9 cellular contexts compared by ENCODE assay signal in the genomic region with DNA sequence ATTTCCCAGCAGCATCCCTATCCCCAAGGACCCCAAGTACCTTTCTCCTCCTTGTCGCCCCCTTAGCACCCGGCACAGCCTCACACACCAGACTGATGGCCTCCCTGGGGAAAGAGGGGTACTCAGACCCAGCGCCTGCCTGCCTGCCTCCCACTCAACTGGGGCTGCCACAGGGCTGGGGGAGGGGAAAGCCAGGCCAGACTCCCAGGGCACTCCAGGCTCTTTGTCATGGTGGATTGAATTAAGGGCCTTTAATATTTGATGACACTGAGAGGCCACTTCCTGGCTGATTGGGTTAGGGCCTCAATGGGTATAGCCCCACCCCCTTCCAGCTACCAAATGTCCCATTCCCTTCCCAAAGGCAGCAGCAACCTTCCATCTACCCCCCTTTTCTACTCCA. TPM values are rescaled to one million over a fixed set of nuclear protein-coding genes. Genes with fewer than 3 reads are reported as not detected.
DNase-seq lines count a peak whose midpoint lies in the region; ATAC-seq, FAIRE-seq and TF ChIP-seq lines count a peak whose summit lies in the region.
"Had no signal": no experiment of that assay in that cellular context is flagged by ENCODE, and none has a peak within 500 bp of the region (broad histone marks: within the 10 kb centered on the region; RNA-seq: fewer than 3 reads in every experiment).

No MANE protein-coding gene starts in this region.

- H3K4me2 ChIP-seq in A549 = peak overlapping the region; percentile 99

- no peak for DNase-seq in A549 (ENCODE audit: low read depth in 1 of 2, low spot score in 1 of 2)
- no peak for DNase-seq in choroid plexus epithelial cell (ENCODE audit: low read depth)
- no peak for DNase-seq in SIG-M5 treated with dmso at 0.1 percent for 504 hours (lab: John Stamatoyannopoulos, UW; ENCODE audit: unreplicated experiment)

- CTCF ChIA-PET in A549 (lab: Yijun Ruan, JAX) = no interaction called here

- TF ChIP-seq EP300 in A549 (IDR thresholded peaks at IDR 0.05) = no peak

- no peak for FAIRE-seq in A549 (lab: Jason Lieb, UNC)

- H3K36me3 ChIP-seq in HUES64 (ENCODE audit: insufficient read depth, low read length) (peaks cover 46% of the 10 kb centered on the region), muscle layer of colon (ENCODE audit: insufficient read depth, low read length) (peaks cover 50% of the 10 kb centered on the region)

- WGBS in A549 (ENCODE audit: missing lambda C conversion rate) = 100% methylated on average over 1 of the region's 3 CpGs
- WGBS in HUES64 = 80% methylated on average over 3 of the region's 3 CpGs

- H3K4me1 ChIP-seq in A549 (peaks cover 41% of the 10 kb centered on the region), HUES64 (ENCODE audit: insufficient read depth, low read length) (peaks cover 25% of the 10 kb centered on the region), muscle layer of colon (ENCODE audit: insufficient read depth, low read length) (peaks cover 43% of the 10 kb centered on the region)

- H3K9me3 ChIP-seq in A549 (no peaks in the 10 kb centered on the region), HUES64 (ENCODE audit: insufficient read depth, low read depth, low read length) (no peaks in the 10 kb centered on the region), muscle layer of colon (ENCODE audit: low read length) (no peaks in the 10 kb centered on the region)

- H3K4me3 ChIP-seq in A549 (peak overlapping the region; percentile 65), HUES64 (ENCODE audit: low read length) (peak overlapping the region; percentile 71), choroid plexus epithelial cell (ENCODE audit: low read depth, low read length) (peak overlapping the region; percentile 71), muscle layer of colon (ENCODE audit: low read depth in 1 of 2, low read length in 2 of 2) (no peak overlapping the region)

- H3K9ac ChIP-seq in HUES64 (ENCODE audit: low read depth, low read length) = peak overlapping the region; percentile 73; the same call in 1 of the 2 replicates
- peak overlapping the region; percentile 49 for H3K9ac ChIP-seq in muscle layer of colon (ENCODE audit: low read length)
- H3K9ac ChIP-seq: parathyroid adenoma had no signal

- ATAC-seq in A549 (no peak), HG03095 (IDR thresholded peaks at IDR 0.05; ENCODE audit: unreplicated experiment) (no peak), GM18861 (IDR thresholded peaks at IDR 0.05; ENCODE audit: unreplicated experiment) (no peak), GM19395 (IDR thresholded peaks at IDR 0.05; ENCODE audit: unreplicated experiment) (no peak)

- TF ChIP-seq POLR2A in A549 (IDR thresholded peaks at IDR 0.05; ENCODE audit: low read length) = no peak

- H3K27ac ChIP-seq in A549 (peak overlapping the region; percentile 98 to 100), HUES64 (ENCODE audit: low read depth, low read length) (no peak overlapping the region), muscle layer of colon (ENCODE audit: low read depth, low read length) (no peak overlapping the region)

- POLR2A ChIA-PET in A549 (lab: Yijun Ruan, JAX) = no interaction called here

- H3K27me3 ChIP-seq in HUES64 (ENCODE audit: insufficient read depth, low read length) (no peaks in the 10 kb centered on the region), muscle layer of colon (ENCODE audit: control insufficient read depth in 1 of 2, insufficient read depth in 2 of 2, low read length in 2 of 2) (no peaks in the 10 kb centered on the region)

- TF ChIP-seq CTCF in A549 (IDR thresholded peaks at IDR 0.05) (no peak), choroid plexus epithelial cell (conservative IDR thresholded peaks at IDR 0.05; ENCODE audit: low read depth, low read length) (no peak)

- TF ChIP-seq RAD21 in A549 (conservative IDR thresholded peaks at IDR 0.05 in 1 of 2, IDR thresholded peaks at IDR 0.05 in 1 of 2) = no peak

TF ChIP-seq in A549, 52 proteins besides CTCF, POLR2A, EP300 and RAD21:
- TF ChIP-seq RNF2 (IDR thresholded peaks at IDR 0.05; ENCODE audit: borderline replicate concordance, low read depth) = no peak
- TF ChIP-seq SMC3 (IDR thresholded peaks at IDR 0.05) = no peak
- TF ChIP-seq JUNB (IDR thresholded peaks at IDR 0.05) = no peak
- TF ChIP-seq JUN (IDR thresholded peaks at IDR 0.05) = no peak
- TF ChIP-seq HOXB5 (CRISPR knock-in tag; IDR thresholded peaks at IDR 0.05) = no peak
- no peak for TF ChIP-seq EHMT2 (IDR thresholded peaks at IDR 0.05; ENCODE audit: low read depth)
- TF ChIP-seq, protein P1, sequence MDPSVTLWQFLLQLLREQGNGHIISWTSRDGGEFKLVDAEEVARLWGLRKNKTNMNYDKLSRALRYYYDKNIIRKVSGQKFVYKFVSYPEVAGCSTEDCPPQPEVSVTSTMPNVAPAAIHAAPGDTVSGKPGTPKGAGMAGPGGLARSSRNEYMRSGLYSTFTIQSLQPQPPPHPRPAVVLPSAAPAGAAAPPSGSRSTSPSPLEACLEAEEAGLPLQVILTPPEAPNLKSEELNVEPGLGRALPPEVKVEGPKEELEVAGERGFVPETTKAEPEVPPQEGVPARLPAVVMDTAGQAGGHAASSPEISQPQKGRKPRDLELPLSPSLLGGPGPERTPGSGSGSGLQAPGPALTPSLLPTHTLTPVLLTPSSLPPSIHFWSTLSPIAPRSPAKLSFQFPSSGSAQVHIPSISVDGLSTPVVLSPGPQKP (IDR thresholded peaks at IDR 0.05; ENCODE audit: low read depth, low read length) = no peak
- no peak for TF ChIP-seq ZFP36 (IDR thresholded peaks at IDR 0.05; ENCODE audit: borderline replicate concordance, partially characterized antibody)
- TF ChIP-seq SREBF2 (IDR thresholded peaks at IDR 0.05) = no peak
- TF ChIP-seq MAZ (IDR thresholded peaks at IDR 0.05; ENCODE audit: borderline replicate concordance, low read depth, low read length) = no peak
- TF ChIP-seq, protein P2, sequence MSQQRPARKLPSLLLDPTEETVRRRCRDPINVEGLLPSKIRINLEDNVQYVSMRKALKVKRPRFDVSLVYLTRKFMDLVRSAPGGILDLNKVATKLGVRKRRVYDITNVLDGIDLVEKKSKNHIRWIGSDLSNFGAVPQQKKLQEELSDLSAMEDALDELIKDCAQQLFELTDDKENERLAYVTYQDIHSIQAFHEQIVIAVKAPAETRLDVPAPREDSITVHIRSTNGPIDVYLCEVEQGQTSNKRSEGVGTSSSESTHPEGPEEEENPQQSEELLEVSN (IDR thresholded peaks at IDR 0.05; ENCODE audit: borderline replicate concordance, low read depth) = no peak
- no peak for TF ChIP-seq ZC3H11A (IDR thresholded peaks at IDR 0.05)
- no peak for TF ChIP-seq ZSCAN20 (CRISPR knock-in tag; IDR thresholded peaks at IDR 0.05)

RNA-seq across cellular contexts. Expression of gene SHC1, which starts 1.8 kb away (rescaled TPM):
- polyA plus RNA-seq in A549 (2011; rRNA removed) (174 and 203 TPM in 2 replicates), A549 (2017; fragmentation: RNase III; extraction: RNeasy Plus Mini Kit Qiagen cat#74134 plus additional on column Dnase treatment) (117 to 124 TPM (median 118 TPM) in 3 replicates)
- polyA plus RNA-seq in A549 (2012; cell fraction: cytosol; rRNA removed) = 156 and 206 TPM in 2 replicates
- polyA plus RNA-seq in A549 (2012; cell fraction: nucleus; rRNA removed) = 288 and 324 TPM in 2 replicates
- 278 and 293 TPM in 2 replicates for polyA minus RNA-seq in A549 (2011; rRNA and poly(A)+ RNA removed)
- polyA plus RNA-seq in HUES64 (2013, experiment 1 of 2) = 119 TPM
- 133 TPM for polyA plus RNA-seq in HUES64 (2013, experiment 2 of 2)

RNA-seq across cellular contexts. Expression of gene CKS1B, which starts 5.8 kb away (rescaled TPM):
- polyA plus RNA-seq in A549 (2011; rRNA removed) (725 and 787 TPM in 2 replicates), A549 (2017; fragmentation: RNase III; extraction: RNeasy Plus Mini Kit Qiagen cat#74134 plus additional on column Dnase treatment) (345 to 366 TPM (median 356 TPM) in 3 replicates)
- 882 and 1,176 TPM in 2 replicates for polyA plus RNA-seq in A549 (2012; cell fraction: cytosol; rRNA removed)
- polyA plus RNA-seq in A549 (2012; cell fraction: nucleus; rRNA removed) = 218 and 329 TPM in 2 replicates
- polyA minus RNA-seq in A549 (2011; rRNA and poly(A)+ RNA removed) = 251 and 266 TPM in 2 replicates
- polyA plus RNA-seq in HUES64 (2013, experiment 1 of 2) = 351 TPM
- 391 TPM for polyA plus RNA-seq in HUES64 (2013, experiment 2 of 2)

RNA-seq across cellular contexts. Expression of gene PYGO2, which starts 7.1 kb away (rescaled TPM):
- polyA plus RNA-seq in A549 (2011; rRNA removed) (24.6 and 25.8 TPM in 2 replicates), A549 (2017; fragmentation: RNase III; extraction: RNeasy Plus Mini Kit Qiagen cat#74134 plus additional on column Dnase treatment) (15.7 to 18.9 TPM (median 18.3 TPM) in 3 replicates)
- polyA plus RNA-seq in A549 (2012; cell fraction: cytosol; rRNA removed) = 10.6 and 14.7 TPM in 2 replicates
- 20.7 and 22.9 TPM in 2 replicates for polyA plus RNA-seq in A549 (2012; cell fraction: nucleus; rRNA removed)
- polyA minus RNA-seq in A549 (2011; rRNA and poly(A)+ RNA removed) = 21.2 and 21.6 TPM in 2 replicates
- 25.9 TPM for polyA plus RNA-seq in HUES64 (2013, experiment 1 of 2)
- polyA plus RNA-seq in HUES64 (2013, experiment 2 of 2) = 29.4 TPM

RNA-seq across cellular contexts. Expression of gene PBXIP1, which starts 12.8 kb away (rescaled TPM):
- polyA plus RNA-seq in A549 (2011; rRNA removed) = 15.0 and 16.8 TPM in 2 replicates
- 6.0 and 7.7 TPM in 2 replicates for polyA plus RNA-seq in A549 (2012; cell fraction: cytosol; rRNA removed)
- 18.0 and 20.1 TPM in 2 replicates for polyA plus RNA-seq in A549 (2012; cell fraction: nucleus; rRNA removed)
- polyA plus RNA-seq in A549 (2017; fragmentation: RNase III; extraction: RNeasy Plus Mini Kit Qiagen cat#74134 plus additional on column Dnase treatment) = 13.9 to 22.4 TPM (median 20.8 TPM) in 3 replicates
- polyA minus RNA-seq in A549 (2011; rRNA and poly(A)+ RNA removed) = 14.2 and 14.3 TPM in 2 replicates
- 13.2 TPM for polyA plus RNA-seq in HUES64 (2013, experiment 1 of 2)
- polyA plus RNA-seq in HUES64 (2013, experiment 2 of 2) = 18.5 TPM

RNA-seq across cellular contexts. Expression of gene FLAD1, which starts 14.4 kb away (rescaled TPM):
- polyA plus RNA-seq in A549 (2011; rRNA removed) = 43.5 and 57.1 TPM in 2 replicates
- 75.4 and 84.9 TPM in 2 replicates for polyA plus RNA-seq in A549 (2012; cell fraction: cytosol; rRNA removed)
- 122 and 131 TPM in 2 replicates for polyA plus RNA-seq in A549 (2012; cell fraction: nucleus; rRNA removed)
- polyA plus RNA-seq in A549 (2017; fragmentation: RNase III; extraction: RNeasy Plus Mini Kit Qiagen cat#74134 plus additional on column Dnase treatment) = 34.1 to 38.2 TPM (median 36.0 TPM) in 3 replicates
- 96.6 and 131 TPM in 2 replicates for polyA minus RNA-seq in A549 (2011; rRNA and poly(A)+ RNA removed)
- polyA plus RNA-seq in HUES64 (2013, experiment 1 of 2) = 58.3 TPM
- polyA plus RNA-seq in HUES64 (2013, experiment 2 of 2) = 49.8 TPM

Comparison
In these comparisons a context has a peak if more than half of its experiments do, and no peak if none do; other contexts are left out.
1. H3K27ac ChIP-seq: peak in A549 (2 of 2); none in HUES64 (single experiment) and muscle layer of colon (single experiment).
2. H3K4me3 ChIP-seq: peak in A549 (single experiment), HUES64 (single experiment) and choroid plexus epithelial cell (single experiment); none in muscle layer of colon (0 of 2).